2 cellular contexts compared by ENCODE assay signal in genomic region chr18:48996901-48997463, GRCh38.
TF ChIP-seq lines count a peak whose summit lies in the region.

No MANE protein-coding gene starts in this region.

TF ChIP-seq in H1, 55 proteins besides CTCF, POLR2A, EP300 and RAD21 (continues in another document):
- TF ChIP-seq SAP30 (IDR thresholded peaks at IDR 0.05; ENCODE audit: insufficient read depth, insufficient replicate concordance, low read length) (no peak), TAF1 (IDR thresholded peaks at IDR 0.05; ENCODE audit: low read depth, low read length) (no peak), SRF (IDR thresholded peaks at IDR 0.05; ENCODE audit: low read depth, low read length) (no peak), CEBPB (IDR thresholded peaks at IDR 0.05; ENCODE audit: low read depth, low read length) (no peak), SUZ12 (IDR thresholded peaks at IDR 0.05; ENCODE audit: low read length) (no peak), RFX5 (IDR thresholded peaks at IDR 0.05; ENCODE audit: borderline replicate concordance, low read depth, low read length) (no peak), POLR2AphosphoS5 (IDR thresholded peaks at IDR 0.05; ENCODE audit: low read depth, low read length) (no peak), NRF1 (IDR thresholded peaks at IDR 0.05; ENCODE audit: low read depth, low read length) (no peak), SIRT6 (IDR thresholded peaks at IDR 0.05; ENCODE audit: low read length) (no peak), HDAC2 (IDR thresholded peaks at IDR 0.05; ENCODE audit: borderline replicate concordance in 1 of 2, low read depth in 2 of 2, low read length in 2 of 2) (no peak), BCL11A (IDR thresholded peaks at IDR 0.05; ENCODE audit: low read depth in 2 of 2, low read length in 2 of 2) (no peak), CBX8 (IDR thresholded peaks at IDR 0.05; ENCODE audit: borderline replicate concordance, low read depth, low read length) (no peak), NANOG (IDR thresholded peaks at IDR 0.05; ENCODE audit: insufficient read depth, low read depth, low read length, poor library complexity, severe bottlenecking) (no peak), JUN (IDR thresholded peaks at IDR 0.05; ENCODE audit: low read depth, low read length) (no peak), EGR1 (IDR thresholded peaks at IDR 0.05; ENCODE audit: borderline replicate concordance, low read depth, low read length) (no peak)
- TF ChIP-seq, protein P1, sequence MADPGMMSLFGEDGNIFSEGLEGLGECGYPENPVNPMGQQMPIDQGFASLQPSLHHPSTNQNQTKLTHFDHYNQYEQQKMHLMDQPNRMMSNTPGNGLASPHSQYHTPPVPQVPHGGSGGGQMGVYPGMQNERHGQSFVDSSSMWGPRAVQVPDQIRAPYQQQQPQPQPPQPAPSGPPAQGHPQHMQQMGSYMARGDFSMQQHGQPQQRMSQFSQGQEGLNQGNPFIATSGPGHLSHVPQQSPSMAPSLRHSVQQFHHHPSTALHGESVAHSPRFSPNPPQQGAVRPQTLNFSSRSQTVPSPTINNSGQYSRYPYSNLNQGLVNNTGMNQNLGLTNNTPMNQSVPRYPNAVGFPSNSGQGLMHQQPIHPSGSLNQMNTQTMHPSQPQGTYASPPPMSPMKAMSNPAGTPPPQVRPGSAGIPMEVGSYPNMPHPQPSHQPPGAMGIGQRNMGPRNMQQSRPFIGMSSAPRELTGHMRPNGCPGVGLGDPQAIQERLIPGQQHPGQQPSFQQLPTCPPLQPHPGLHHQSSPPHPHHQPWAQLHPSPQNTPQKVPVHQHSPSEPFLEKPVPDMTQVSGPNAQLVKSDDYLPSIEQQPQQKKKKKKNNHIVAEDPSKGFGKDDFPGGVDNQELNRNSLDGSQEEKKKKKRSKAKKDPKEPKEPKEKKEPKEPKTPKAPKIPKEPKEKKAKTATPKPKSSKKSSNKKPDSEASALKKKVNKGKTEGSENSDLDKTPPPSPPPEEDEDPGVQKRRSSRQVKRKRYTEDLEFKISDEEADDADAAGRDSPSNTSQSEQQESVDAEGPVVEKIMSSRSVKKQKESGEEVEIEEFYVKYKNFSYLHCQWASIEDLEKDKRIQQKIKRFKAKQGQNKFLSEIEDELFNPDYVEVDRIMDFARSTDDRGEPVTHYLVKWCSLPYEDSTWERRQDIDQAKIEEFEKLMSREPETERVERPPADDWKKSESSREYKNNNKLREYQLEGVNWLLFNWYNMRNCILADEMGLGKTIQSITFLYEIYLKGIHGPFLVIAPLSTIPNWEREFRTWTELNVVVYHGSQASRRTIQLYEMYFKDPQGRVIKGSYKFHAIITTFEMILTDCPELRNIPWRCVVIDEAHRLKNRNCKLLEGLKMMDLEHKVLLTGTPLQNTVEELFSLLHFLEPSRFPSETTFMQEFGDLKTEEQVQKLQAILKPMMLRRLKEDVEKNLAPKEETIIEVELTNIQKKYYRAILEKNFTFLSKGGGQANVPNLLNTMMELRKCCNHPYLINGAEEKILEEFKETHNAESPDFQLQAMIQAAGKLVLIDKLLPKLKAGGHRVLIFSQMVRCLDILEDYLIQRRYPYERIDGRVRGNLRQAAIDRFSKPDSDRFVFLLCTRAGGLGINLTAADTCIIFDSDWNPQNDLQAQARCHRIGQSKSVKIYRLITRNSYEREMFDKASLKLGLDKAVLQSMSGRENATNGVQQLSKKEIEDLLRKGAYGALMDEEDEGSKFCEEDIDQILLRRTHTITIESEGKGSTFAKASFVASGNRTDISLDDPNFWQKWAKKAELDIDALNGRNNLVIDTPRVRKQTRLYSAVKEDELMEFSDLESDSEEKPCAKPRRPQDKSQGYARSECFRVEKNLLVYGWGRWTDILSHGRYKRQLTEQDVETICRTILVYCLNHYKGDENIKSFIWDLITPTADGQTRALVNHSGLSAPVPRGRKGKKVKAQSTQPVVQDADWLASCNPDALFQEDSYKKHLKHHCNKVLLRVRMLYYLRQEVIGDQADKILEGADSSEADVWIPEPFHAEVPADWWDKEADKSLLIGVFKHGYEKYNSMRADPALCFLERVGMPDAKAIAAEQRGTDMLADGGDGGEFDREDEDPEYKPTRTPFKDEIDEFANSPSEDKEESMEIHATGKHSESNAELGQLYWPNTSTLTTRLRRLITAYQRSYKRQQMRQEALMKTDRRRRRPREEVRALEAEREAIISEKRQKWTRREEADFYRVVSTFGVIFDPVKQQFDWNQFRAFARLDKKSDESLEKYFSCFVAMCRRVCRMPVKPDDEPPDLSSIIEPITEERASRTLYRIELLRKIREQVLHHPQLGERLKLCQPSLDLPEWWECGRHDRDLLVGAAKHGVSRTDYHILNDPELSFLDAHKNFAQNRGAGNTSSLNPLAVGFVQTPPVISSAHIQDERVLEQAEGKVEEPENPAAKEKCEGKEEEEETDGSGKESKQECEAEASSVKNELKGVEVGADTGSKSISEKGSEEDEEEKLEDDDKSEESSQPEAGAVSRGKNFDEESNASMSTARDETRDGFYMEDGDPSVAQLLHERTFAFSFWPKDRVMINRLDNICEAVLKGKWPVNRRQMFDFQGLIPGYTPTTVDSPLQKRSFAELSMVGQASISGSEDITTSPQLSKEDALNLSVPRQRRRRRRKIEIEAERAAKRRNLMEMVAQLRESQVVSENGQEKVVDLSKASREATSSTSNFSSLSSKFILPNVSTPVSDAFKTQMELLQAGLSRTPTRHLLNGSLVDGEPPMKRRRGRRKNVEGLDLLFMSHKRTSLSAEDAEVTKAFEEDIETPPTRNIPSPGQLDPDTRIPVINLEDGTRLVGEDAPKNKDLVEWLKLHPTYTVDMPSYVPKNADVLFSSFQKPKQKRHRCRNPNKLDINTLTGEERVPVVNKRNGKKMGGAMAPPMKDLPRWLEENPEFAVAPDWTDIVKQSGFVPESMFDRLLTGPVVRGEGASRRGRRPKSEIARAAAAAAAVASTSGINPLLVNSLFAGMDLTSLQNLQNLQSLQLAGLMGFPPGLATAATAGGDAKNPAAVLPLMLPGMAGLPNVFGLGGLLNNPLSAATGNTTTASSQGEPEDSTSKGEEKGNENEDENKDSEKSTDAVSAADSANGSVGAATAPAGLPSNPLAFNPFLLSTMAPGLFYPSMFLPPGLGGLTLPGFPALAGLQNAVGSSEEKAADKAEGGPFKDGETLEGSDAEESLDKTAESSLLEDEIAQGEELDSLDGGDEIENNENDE (IDR thresholded peaks at IDR 0.05; ENCODE audit: insufficient replicate concordance, low read length), result no peak
- TF ChIP-seq, protein P2, sequence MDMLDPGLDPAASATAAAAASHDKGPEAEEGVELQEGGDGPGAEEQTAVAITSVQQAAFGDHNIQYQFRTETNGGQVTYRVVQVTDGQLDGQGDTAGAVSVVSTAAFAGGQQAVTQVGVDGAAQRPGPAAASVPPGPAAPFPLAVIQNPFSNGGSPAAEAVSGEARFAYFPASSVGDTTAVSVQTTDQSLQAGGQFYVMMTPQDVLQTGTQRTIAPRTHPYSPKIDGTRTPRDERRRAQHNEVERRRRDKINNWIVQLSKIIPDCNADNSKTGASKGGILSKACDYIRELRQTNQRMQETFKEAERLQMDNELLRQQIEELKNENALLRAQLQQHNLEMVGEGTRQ (IDR thresholded peaks at IDR 0.05; ENCODE audit: low read length), result no peak

TF ChIP-seq in GM12891, 5 proteins besides CTCF, POLR2A, EP300 and RAD21:
- TF ChIP-seq PAX5 (IDR thresholded peaks at IDR 0.05; ENCODE audit: insufficient read depth, low read length, severe bottlenecking) (no peak), POU2F2 (IDR thresholded peaks at IDR 0.05; ENCODE audit: low read depth, low read length) (no peak), POLR2AphosphoS5 (IDR thresholded peaks at IDR 0.05; ENCODE audit: low read depth, low read length) (no peak), TAF1 (IDR thresholded peaks at IDR 0.05; ENCODE audit: low read depth, low read length) (no peak), SPI1 (IDR thresholded peaks at IDR 0.05; ENCODE audit: low read depth, low read length) (no peak)
